In the genomic region with DNA sequence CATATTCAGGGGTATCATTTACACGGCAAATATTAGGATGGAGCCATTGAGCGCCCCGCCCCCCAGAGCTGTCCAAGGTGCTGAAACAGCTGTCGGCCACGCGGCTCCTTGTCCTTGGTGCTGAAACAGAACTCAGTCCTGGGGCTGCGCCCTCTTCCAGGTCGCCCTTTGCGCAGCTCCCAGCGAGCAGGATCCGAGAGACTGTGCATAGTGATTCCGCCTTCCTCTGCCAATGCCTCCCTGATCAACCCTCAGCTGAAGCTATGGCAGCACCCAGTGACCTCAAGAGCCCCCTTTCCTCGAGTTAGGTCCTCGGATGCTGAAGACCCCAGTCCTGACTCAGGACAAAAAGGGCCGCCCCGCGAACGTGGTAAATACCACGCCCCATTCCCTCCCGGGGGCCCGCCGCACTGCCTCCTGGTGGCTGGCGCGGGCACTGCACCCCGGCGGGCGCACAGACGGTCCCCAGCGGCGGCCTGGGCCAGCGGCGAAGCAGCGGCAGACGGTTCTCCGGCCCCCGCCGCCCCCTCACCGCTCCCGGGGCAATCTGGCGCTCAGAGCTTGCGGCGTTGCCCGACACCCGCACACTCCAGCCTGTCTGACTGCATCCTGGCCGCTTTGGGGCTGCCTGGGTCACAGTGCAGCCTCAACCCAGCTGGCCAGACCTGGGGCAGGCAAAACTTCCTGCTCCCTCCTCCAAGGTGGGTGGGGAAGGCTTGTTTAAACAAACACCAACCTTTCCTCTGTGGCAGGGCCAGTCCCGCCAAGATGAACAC, we compare ENCODE assay signal across 8 cellular contexts. TPM values are rescaled to one million over a fixed set of nuclear protein-coding genes. Genes with fewer than 3 reads are reported as not detected.
DNase-seq lines count a peak whose midpoint lies in the region; ATAC-seq lines count a peak whose summit lies in the region.

No MANE protein-coding gene starts in this region.

- no peak overlapping the region for H3K27ac Mint-ChIP-seq in activated naive CD8-positive, alpha-beta T cell treated with anti-CD3 and anti-CD28 coated beads, Interleukin-2, amount 50 U/mL, for 24 hours

- H3K4me3 Mint-ChIP-seq in activated naive CD8-positive, alpha-beta T cell treated with anti-CD3 and anti-CD28 coated beads, Interleukin-2, amount 50 U/mL, for 24 hours, result no peak overlapping the region

- intact Hi-C loops in left cardiac atrium (cut with DNase I), result no loop called here

- peak; percentile 66 for ATAC-seq in activated naive CD8-positive, alpha-beta T cell treated with anti-CD3 and anti-CD28 coated beads, Interleukin-2, amount 50 U/mL, for 24 hours
- ATAC-seq in left cardiac atrium (peak; percentile 78 to 82), HG02852 (IDR thresholded peaks at IDR 0.05; ENCODE audit: unreplicated experiment) (no peak)

- DNase-seq in AG08395 (ENCODE audit: low spot score), result peak; percentile 93
- peak; percentile 71 for DNase-seq in HK-2 (ENCODE audit: unreplicated experiment)
- DNase-seq in SW480 (ENCODE audit: low spot score), result peak; percentile 35
- DNase-seq in activated naive CD8-positive, alpha-beta T cell treated with anti-CD3 and anti-CD28 coated beads, Interleukin-2, amount 50 U/mL, for 24 hours, result peak; percentile 83
- DNase-seq in left cardiac atrium, result peak; percentile 82
- DNase-seq in pulmonary artery endothelial cell (ENCODE audit: low read depth, low spot score), result peak; percentile 19
- no peak for DNase-seq in NCI-H128 (lab: John Stamatoyannopoulos, UW; ENCODE audit: unreplicated experiment)

- no peaks in the 10 kb centered on the region for H3K4me1 Mint-ChIP-seq in activated naive CD8-positive, alpha-beta T cell treated with anti-CD3 and anti-CD28 coated beads, Interleukin-2, amount 50 U/mL, for 24 hours

- H3K36me3 Mint-ChIP-seq in activated naive CD8-positive, alpha-beta T cell treated with anti-CD3 and anti-CD28 coated beads, Interleukin-2, amount 50 U/mL, for 24 hours (ENCODE audit: low read depth), result no peaks in the 10 kb centered on the region

- H3K27me3 Mint-ChIP-seq in activated naive CD8-positive, alpha-beta T cell treated with anti-CD3 and anti-CD28 coated beads, Interleukin-2, amount 50 U/mL, for 24 hours, result peaks cover 44% of the 10 kb centered on the region

- H3K9me3 Mint-ChIP-seq in activated naive CD8-positive, alpha-beta T cell treated with anti-CD3 and anti-CD28 coated beads, Interleukin-2, amount 50 U/mL, for 24 hours, result no peaks in the 10 kb centered on the region

RNA-seq across cellular contexts. Expression of a gene that starts 13.4 kb away (rescaled TPM):
- 10 to 100 TPM; 36.7 to 39.7 TPM for total RNA-seq in left cardiac atrium
- total RNA-seq in pulmonary artery endothelial cell, result under 0.01 and 0.18 TPM in 2 replicates

RNA-seq across cellular contexts. Expression of a gene that starts 58.9 kb away (rescaled TPM):
- total RNA-seq in left cardiac atrium, result 1 to 10 TPM in 1 of 2 donors, under 1 TPM in 1; 0.74 to 1.1 TPM
- not detected in 2 replicates for total RNA-seq in pulmonary artery endothelial cell

Comparison
In these comparisons a context has a peak if more than half of its experiments do, and no peak if none do; other contexts are left out.
1. RNA of a gene that starts 13.4 kb away (total RNA-seq): 36.7 to 39.7 TPM in left cardiac atrium; under 0.01 to 0.18 TPM in pulmonary artery endothelial cell; every median in the first group is over 10 times any median in the second.